In the genomic region with DNA sequence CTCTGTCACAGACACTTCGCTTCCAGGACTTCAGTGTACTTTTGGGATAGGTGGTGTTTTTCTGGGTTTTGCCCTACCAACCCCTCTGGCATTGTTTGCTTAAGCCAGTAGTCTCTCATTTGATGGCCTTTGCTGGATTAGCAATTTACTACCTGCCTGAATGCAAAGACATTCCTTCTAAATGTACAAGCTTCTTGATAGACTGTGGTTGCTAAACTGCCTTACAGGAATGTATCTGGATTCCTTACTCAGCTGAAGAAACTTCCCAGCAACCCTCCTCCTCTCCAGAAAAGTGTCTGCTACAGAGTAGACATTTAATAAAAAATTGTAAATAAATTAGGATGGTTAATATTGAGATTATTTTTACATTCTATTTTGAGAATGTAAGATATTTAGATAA, we compare ENCODE assay signal across 1 cellular context.
TF ChIP-seq lines count a peak whose summit lies in the region.

No MANE protein-coding gene starts in this region.

TF ChIP-seq in IMR-90, 13 proteins besides CTCF, POLR2A, EP300 and RAD21:
- TF ChIP-seq BHLHE40 (IDR thresholded peaks at IDR 0.05; ENCODE audit: low read depth, low read length) (no peak), MXI1 (IDR thresholded peaks at IDR 0.05; ENCODE audit: borderline replicate concordance, low read depth, low read length) (no peak), MAFK (IDR thresholded peaks at IDR 0.05; ENCODE audit: low read depth, low read length) (no peak), RFX5 (IDR thresholded peaks at IDR 0.05; ENCODE audit: low read depth, low read length) (no peak), NFE2L2 (IDR thresholded peaks at IDR 0.05; ENCODE audit: low read depth, low read length) (no peak), RCOR1 (IDR thresholded peaks at IDR 0.05; ENCODE audit: insufficient replicate concordance, low read length) (no peak)
- TF ChIP-seq, protein P1, sequence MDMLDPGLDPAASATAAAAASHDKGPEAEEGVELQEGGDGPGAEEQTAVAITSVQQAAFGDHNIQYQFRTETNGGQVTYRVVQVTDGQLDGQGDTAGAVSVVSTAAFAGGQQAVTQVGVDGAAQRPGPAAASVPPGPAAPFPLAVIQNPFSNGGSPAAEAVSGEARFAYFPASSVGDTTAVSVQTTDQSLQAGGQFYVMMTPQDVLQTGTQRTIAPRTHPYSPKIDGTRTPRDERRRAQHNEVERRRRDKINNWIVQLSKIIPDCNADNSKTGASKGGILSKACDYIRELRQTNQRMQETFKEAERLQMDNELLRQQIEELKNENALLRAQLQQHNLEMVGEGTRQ (IDR thresholded peaks at IDR 0.05; ENCODE audit: low read depth, low read length): no peak
- TF ChIP-seq, protein P2, sequence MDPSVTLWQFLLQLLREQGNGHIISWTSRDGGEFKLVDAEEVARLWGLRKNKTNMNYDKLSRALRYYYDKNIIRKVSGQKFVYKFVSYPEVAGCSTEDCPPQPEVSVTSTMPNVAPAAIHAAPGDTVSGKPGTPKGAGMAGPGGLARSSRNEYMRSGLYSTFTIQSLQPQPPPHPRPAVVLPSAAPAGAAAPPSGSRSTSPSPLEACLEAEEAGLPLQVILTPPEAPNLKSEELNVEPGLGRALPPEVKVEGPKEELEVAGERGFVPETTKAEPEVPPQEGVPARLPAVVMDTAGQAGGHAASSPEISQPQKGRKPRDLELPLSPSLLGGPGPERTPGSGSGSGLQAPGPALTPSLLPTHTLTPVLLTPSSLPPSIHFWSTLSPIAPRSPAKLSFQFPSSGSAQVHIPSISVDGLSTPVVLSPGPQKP (IDR thresholded peaks at IDR 0.05; ENCODE audit: borderline replicate concordance, low read depth, low read length): no peak
